ENCODE assay signal across 8 cellular contexts in the genomic region with DNA sequence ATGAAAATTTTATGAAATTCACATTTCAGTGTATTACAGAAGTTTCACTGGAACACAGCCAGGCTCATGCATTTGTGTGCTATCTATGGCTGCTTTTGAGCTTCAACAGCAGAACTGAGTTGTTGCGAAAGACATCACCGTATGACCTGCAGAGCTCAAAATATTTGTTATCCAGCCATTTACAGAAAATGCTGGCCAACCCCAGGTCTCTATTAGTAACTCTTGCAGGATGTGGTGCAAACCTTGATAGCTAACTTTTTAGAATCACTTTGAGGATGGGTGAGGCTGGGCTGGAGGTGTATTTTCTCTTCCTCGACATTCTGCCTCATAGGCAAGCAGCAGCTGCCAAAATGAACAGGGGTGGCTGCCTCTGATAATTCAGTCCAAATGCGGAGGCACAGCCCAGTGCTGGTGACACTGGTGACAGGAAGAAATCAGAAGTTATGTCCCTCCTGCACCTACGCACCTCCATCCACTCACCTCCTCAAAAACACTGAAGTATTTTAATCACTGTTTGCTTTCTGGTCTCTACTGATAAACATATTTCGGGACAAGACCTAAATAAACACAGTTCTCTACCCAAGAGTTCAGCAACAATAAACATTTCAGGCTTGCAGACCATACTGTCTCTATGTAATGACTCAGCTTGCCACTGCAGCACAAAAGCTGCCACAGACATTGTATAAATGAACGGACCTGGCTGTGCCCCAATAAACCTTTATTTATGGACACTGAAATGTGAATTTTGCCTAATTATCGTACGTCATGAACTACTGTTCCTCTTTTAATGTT. TPM values are rescaled to one million over a fixed set of nuclear protein-coding genes. Genes with fewer than 3 reads are reported as not detected.
DNase-seq lines count a peak whose midpoint lies in the region; ATAC-seq, FAIRE-seq and TF ChIP-seq lines count a peak whose summit lies in the region.

No MANE protein-coding gene starts in this region.

- peaks cover 0 to 11% (median under 1%) of the 10 kb centered on the region in 11 experiments; a peak in 5 of 22 replicates for H3K9me3 ChIP-seq in BLaER1 treated with 17β-estradiol and CSF1 and Interleukin-3, amounts not matched to agents 10 nM and 100 nM (replicated peaks in 1 of 11)

- H3K4me1 ChIP-seq in BLaER1 treated with 17β-estradiol and CSF1 and Interleukin-3, amounts not matched to agents 10 nM and 100 nM, result peaks cover 73 to 91% (median 80%) of the 10 kb centered on the region in 10 experiments

- peak overlapping the region; percentile 61 to 84 (median 77); a peak in 21 of 22 replicates for H3K4me2 ChIP-seq in BLaER1 treated with 17β-estradiol and CSF1 and Interleukin-3, amounts not matched to agents 10 nM and 100 nM

- TF ChIP-seq CTCF in LNCaP clone FGC (IDR thresholded peaks at IDR 0.05; ENCODE audit: control insufficient read depth, extremely low read depth, insufficient read depth), result no peak
- TF ChIP-seq CTCF in bronchial epithelial cell (IDR thresholded peaks at IDR 0.05; ENCODE audit: insufficient read depth, low read length, severe bottlenecking), result no peak

- FAIRE-seq in bronchial epithelial cell (lab: Jason Lieb, UNC), result no peak

- no peak for ATAC-seq in GM21619 (IDR thresholded peaks at IDR 0.05; ENCODE audit: unreplicated experiment)

- peaks cover 0 to 19% (median 9%) of the 10 kb centered on the region in 11 experiments; a peak in 8 of 22 replicates for H3K36me3 ChIP-seq in BLaER1 treated with 17β-estradiol and CSF1 and Interleukin-3, amounts not matched to agents 10 nM and 100 nM
- H3K36me3 ChIP-seq in bronchial epithelial cell (ENCODE audit: control insufficient read depth, insufficient read depth, low read length), result no peaks in the 10 kb centered on the region

- H3K9ac ChIP-seq in BLaER1 treated with 17β-estradiol and CSF1 and Interleukin-3, amounts not matched to agents 10 nM and 100 nM, result peak overlapping the region in 6 of 11 experiments; percentile 2 to 50 (median 36); a peak in 8 of 22 replicates

- no peak overlapping the region for H3K4me3 ChIP-seq in BLaER1 treated with 17β-estradiol and CSF1 and Interleukin-3, amounts not matched to agents 10 nM and 100 nM
- H3K4me3 ChIP-seq in LNCaP clone FGC (ENCODE audit: low read depth, low read length), result peak overlapping the region; percentile 5; the same call in 1 of the 2 replicates
- no peak overlapping the region for H3K4me3 ChIP-seq in bronchial epithelial cell (ENCODE audit: low read depth, low read length)

- H3K27me3 ChIP-seq in BLaER1 treated with 17β-estradiol and CSF1 and Interleukin-3, amounts not matched to agents 10 nM and 100 nM, result no peaks in the 10 kb centered on the region
- H3K27me3 ChIP-seq in bronchial epithelial cell (ENCODE audit: control insufficient read depth, insufficient read depth, low read length), result no peaks in the 10 kb centered on the region

- peak; percentile 40 for DNase-seq in LNCaP clone FGC (ENCODE audit: low read depth)
- DNase-seq in bronchial epithelial cell (ENCODE audit: low read depth), result peak; percentile 39
- peak; percentile 71 for DNase-seq in medulla oblongata (ENCODE audit: extremely low spot score)
- no peak for DNase-seq in central memory CD4-positive, alpha-beta T cell
- no peak for DNase-seq in activated effector memory CD4-positive, alpha-beta T cell treated with Interleukin-2 at 50 U/mL for 16 hours
- DNase-seq in NCI-H345 treated with DMSO at 0.1 percent for 48 hours (lab: John Stamatoyannopoulos, UW; ENCODE audit: unreplicated experiment), result no peak

- H4K20me1 ChIP-seq in BLaER1 treated with 17β-estradiol and CSF1 and Interleukin-3, amounts not matched to agents 10 nM and 100 nM, result peaks cover 24 to 97% (median 79%) of the 10 kb centered on the region in 11 experiments; a peak in 21 of 22 replicates

- peak overlapping the region in 9 of 11 experiments; percentile 44 to 71 (median 60); a peak in 18 of 22 replicates for H3K27ac ChIP-seq in BLaER1 treated with 17β-estradiol and CSF1 and Interleukin-3, amounts not matched to agents 10 nM and 100 nM

RNA-seq across cellular contexts. Expression of a gene that starts 28.5 kb away (rescaled TPM):
- total RNA-seq in bronchial epithelial cell, result 3.7 and 8.1 TPM in 2 replicates

Comparison
In these comparisons a context has a peak if more than half of its experiments do, and no peak if none do; other contexts are left out.
1. DNase-seq: peak in LNCaP clone FGC (single experiment), bronchial epithelial cell (single experiment) and medulla oblongata (single experiment); none in central memory CD4-positive, alpha-beta T cell (single experiment), activated effector memory CD4-positive, alpha-beta T cell treated with Interleukin-2 at 50 U/mL for 16 hours (single experiment) and NCI-H345 treated with DMSO at 0.1 percent for 48 hours (single experiment).